8 cellular contexts compared by ENCODE assay signal in genomic region chr17:47742319-47743181, GRCh38.
DNase-seq lines count a peak whose midpoint lies in the region; ATAC-seq lines count a peak whose summit lies in the region.

No MANE protein-coding gene starts in this region.

- ATAC-seq in GM19395 (IDR thresholded peaks at IDR 0.05; ENCODE audit: unreplicated experiment) = no peak

- DNase-seq in EH (ENCODE audit: low read depth) (peak; percentile 17), NCI-H1105 treated with DMSO at 0.1 percent for 48 hours (lab: John Stamatoyannopoulos, UW) (peak; percentile 33), islet precursor cell (peak; percentile 83), DMS114 treated with DMSO at 0.1 percent for 48 hours (lab: John Stamatoyannopoulos, UW; ENCODE audit: unreplicated experiment) (no peak), RPMI8226 (no peak), dedifferentiated amniotic fluid mesenchymal stem cell (ENCODE audit: extremely low spot score) (no peak)
- DNase-seq in activated T-cell treated with anti-CD3 and anti-CD28 coated beads, Interleukin-2, amount 50 U/mL, for 48 hours = peak; percentile 49 to 66

Comparison
In these comparisons a context has a peak if more than half of its experiments do, and no peak if none do; other contexts are left out.
1. DNase-seq: peak in EH (single experiment), NCI-H1105 treated with DMSO at 0.1 percent for 48 hours (single experiment), activated T-cell treated with anti-CD3 and anti-CD28 coated beads, Interleukin-2, amount 50 U/mL, for 48 hours (2 of 2) and islet precursor cell (single experiment); none in DMS114 treated with DMSO at 0.1 percent for 48 hours (single experiment), RPMI8226 (single experiment) and dedifferentiated amniotic fluid mesenchymal stem cell (single experiment).